ENCODE assay signal across 6 cellular contexts in genomic region chr1:155174334-155175280, GRCh38. TPM values are rescaled to one million over a fixed set of nuclear protein-coding genes. Genes with fewer than 3 reads are reported as not detected.
DNase-seq lines count a peak whose midpoint lies in the region; ATAC-seq, FAIRE-seq and TF ChIP-seq lines count a peak whose summit lies in the region.

No MANE protein-coding gene starts in this region.

- no peak for TF ChIP-seq EP300 in A549 (IDR thresholded peaks at IDR 0.05)

- H3K4me1 ChIP-seq in A549, result peaks cover 21% of the 10 kb centered on the region

- no peak for TF ChIP-seq RAD21 in A549 (conservative IDR thresholded peaks at IDR 0.05 in 1 of 2, IDR thresholded peaks at IDR 0.05 in 1 of 2)

- TF ChIP-seq POLR2A in A549 (IDR thresholded peaks at IDR 0.05; ENCODE audit: low read length), result no peak

- H3K9me3 ChIP-seq in A549, result no peaks in the 10 kb centered on the region

- DNase-seq in A549 (ENCODE audit: low read depth in 1 of 2, low spot score in 1 of 2) (no peak), NCI-H1092 (lab: John Stamatoyannopoulos, UW) (peak; percentile 76), midbrain (lab: John Stamatoyannopoulos, UW) (no peak)
- peak; percentile 43 for DNase-seq in activated effector memory CD4-positive, alpha-beta T cell treated with Interleukin-2 at 50 U/mL for 16 hours

- no peak for TF ChIP-seq CTCF in A549 (IDR thresholded peaks at IDR 0.05)

- ATAC-seq in A549 (no peak), GM18868 (IDR thresholded peaks at IDR 0.05; ENCODE audit: unreplicated experiment) (no peak)

- H3K27me3 ChIP-seq in layer of hippocampus (ENCODE audit: control insufficient read depth, insufficient read depth, low read length), result no peaks in the 10 kb centered on the region

- WGBS in A549 (ENCODE audit: missing lambda C conversion rate), result 69% methylated on average over 16 of the region's 35 CpGs

- CTCF ChIA-PET in A549 (lab: Yijun Ruan, JAX), result interaction anchor here (0.6 to 15.2 kb wide), 27 partner anchors 8 to 888 kb away, joined by 3 to 384 read pairs (median 5); partner anchors contain the start of gene SLC50A1

- H3K27ac ChIP-seq in A549 (peak overlapping the region; percentile 93 to 99), layer of hippocampus (ENCODE audit: low read depth, low read length) (peak overlapping the region; percentile 91)

- peak overlapping the region; percentile 90 for H3K4me2 ChIP-seq in A549

- peak overlapping the region; percentile 80 for H3K4me3 ChIP-seq in A549

- no peak for FAIRE-seq in A549 (lab: Jason Lieb, UNC)

- POLR2A ChIA-PET in A549 (lab: Yijun Ruan, JAX), result interaction anchor here (0.7 to 4.4 kb wide), 2 partner anchors 19 to 54 kb away, joined by 3 to 54 read pairs; no protein-coding TSS in a partner anchor

TF ChIP-seq in A549, 52 proteins besides CTCF, POLR2A, EP300 and RAD21:
- TF ChIP-seq PHF8 (IDR thresholded peaks at IDR 0.05; ENCODE audit: borderline replicate concordance, low read depth) (no peak), CHD2 (IDR thresholded peaks at IDR 0.05; ENCODE audit: low read length, partially characterized antibody) (no peak), RFX5 (IDR thresholded peaks at IDR 0.05) (no peak)

RNA-seq across cellular contexts. Expression of gene TRIM46, which starts 1.0 kb away (rescaled TPM):
- polyA plus RNA-seq in A549 (2011; rRNA removed) (1.1 and 1.5 TPM in 2 replicates), A549 (2017; fragmentation: RNase III; extraction: RNeasy Plus Mini Kit Qiagen cat#74134 plus additional on column Dnase treatment) (1.7 to 2.8 TPM (median 2.7 TPM) in 3 replicates)
- 1.9 and 2.3 TPM in 2 replicates for polyA plus RNA-seq in A549 (2012; cell fraction: cytosol; rRNA removed)
- 7.7 and 11.0 TPM in 2 replicates for polyA plus RNA-seq in A549 (2012; cell fraction: nucleus; rRNA removed)
- 1.3 and 1.9 TPM in 2 replicates for polyA minus RNA-seq in A549 (2011; rRNA and poly(A)+ RNA removed)

RNA-seq across cellular contexts. Expression of gene KRTCAP2, which starts 1.5 kb away (rescaled TPM):
- polyA plus RNA-seq in A549 (2011; rRNA removed), result 154 and 227 TPM in 2 replicates
- polyA plus RNA-seq in A549 (2012; cell fraction: cytosol; rRNA removed), result 242 and 259 TPM in 2 replicates
- polyA plus RNA-seq in A549 (2012; cell fraction: nucleus; rRNA removed), result 210 and 274 TPM in 2 replicates
- polyA plus RNA-seq in A549 (2017; fragmentation: RNase III; extraction: RNeasy Plus Mini Kit Qiagen cat#74134 plus additional on column Dnase treatment), result 216 to 218 TPM (median 217 TPM) in 3 replicates
- 307 and 312 TPM in 2 replicates for polyA minus RNA-seq in A549 (2011; rRNA and poly(A)+ RNA removed)

RNA-seq across cellular contexts. Expression of gene THBS3, which starts 33.1 kb away (rescaled TPM):
- polyA plus RNA-seq in A549 (2011; rRNA removed) (13.8 and 16.2 TPM in 2 replicates), A549 (2017; fragmentation: RNase III; extraction: RNeasy Plus Mini Kit Qiagen cat#74134 plus additional on column Dnase treatment) (8.9 to 14.2 TPM (median 12.1 TPM) in 3 replicates)
- polyA plus RNA-seq in A549 (2012; cell fraction: cytosol; rRNA removed), result 9.7 and 10.3 TPM in 2 replicates
- polyA plus RNA-seq in A549 (2012; cell fraction: nucleus; rRNA removed), result 70.1 and 72.7 TPM in 2 replicates
- polyA minus RNA-seq in A549 (2011; rRNA and poly(A)+ RNA removed), result 19.8 and 23.0 TPM in 2 replicates

RNA-seq across cellular contexts. Expression of gene MTX1, which starts 33.9 kb away (rescaled TPM):
- polyA plus RNA-seq in A549 (2011; rRNA removed), result 53.4 and 73.9 TPM in 2 replicates
- polyA plus RNA-seq in A549 (2012; cell fraction: cytosol; rRNA removed), result 113 and 130 TPM in 2 replicates
- polyA plus RNA-seq in A549 (2012; cell fraction: nucleus; rRNA removed), result 143 and 156 TPM in 2 replicates
- 64.5 to 67.2 TPM (median 67.1 TPM) in 3 replicates for polyA plus RNA-seq in A549 (2017; fragmentation: RNase III; extraction: RNeasy Plus Mini Kit Qiagen cat#74134 plus additional on column Dnase treatment)
- polyA minus RNA-seq in A549 (2011; rRNA and poly(A)+ RNA removed), result 60.0 and 63.1 TPM in 2 replicates

RNA-seq across cellular contexts. Expression of gene DPM3, which starts 34.3 kb away (rescaled TPM):
- 22.8 and 33.7 TPM in 2 replicates for polyA plus RNA-seq in A549 (2011; rRNA removed)
- polyA plus RNA-seq in A549 (2012; cell fraction: cytosol; rRNA removed), result 252 TPM in 2 replicates
- 247 and 265 TPM in 2 replicates for polyA plus RNA-seq in A549 (2012; cell fraction: nucleus; rRNA removed)
- 67.5 to 83.0 TPM (median 80.3 TPM) in 3 replicates for polyA plus RNA-seq in A549 (2017; fragmentation: RNase III; extraction: RNeasy Plus Mini Kit Qiagen cat#74134 plus additional on column Dnase treatment)
- 7.8 and 9.2 TPM in 2 replicates for polyA minus RNA-seq in A549 (2011; rRNA and poly(A)+ RNA removed)

Comparison
In these comparisons a context has a peak if more than half of its experiments do, and no peak if none do; other contexts are left out.
1. DNase-seq: peak in NCI-H1092 (single experiment) and activated effector memory CD4-positive, alpha-beta T cell treated with Interleukin-2 at 50 U/mL for 16 hours (single experiment); none in A549 (0 of 2) and midbrain (single experiment).